In the genomic region with DNA sequence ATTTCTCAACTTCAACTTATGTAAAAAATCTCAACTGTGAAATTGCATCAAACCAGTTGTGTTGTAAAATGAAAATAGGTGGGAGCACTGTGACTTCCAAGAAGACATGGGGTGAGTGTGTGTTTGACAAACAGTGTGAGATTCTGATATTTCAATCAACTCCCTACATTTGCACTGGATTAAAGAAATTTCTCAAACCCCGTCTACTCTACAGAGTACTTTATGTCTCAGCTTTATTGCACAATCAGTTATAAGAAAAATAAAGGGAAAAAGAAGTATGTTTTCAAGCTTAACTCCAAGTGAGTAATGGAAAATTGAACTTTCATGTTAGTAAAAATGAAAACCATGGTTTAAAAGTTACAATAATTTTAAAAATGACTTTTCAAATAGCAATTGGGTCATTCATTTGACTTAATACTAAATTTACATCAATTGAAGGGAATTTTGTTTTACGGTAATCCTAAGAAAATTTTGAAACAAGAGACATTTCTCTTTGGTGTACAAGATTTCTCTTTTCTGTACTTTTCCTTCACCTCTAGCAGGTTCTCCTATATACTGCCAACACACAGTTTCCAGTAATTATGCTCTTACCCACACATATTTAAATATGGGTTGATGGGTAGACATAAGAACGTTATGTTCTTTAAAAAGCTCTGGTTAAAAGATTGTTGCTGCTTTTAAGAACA, we compare ENCODE assay signal across 20 cellular contexts.
A peak's percentile ranks its signal among the peaks of the same experiment; 100 is the strongest.
DNase-seq lines count a peak whose midpoint lies in the region; ATAC-seq and TF ChIP-seq lines count a peak whose summit lies in the region.
"Had no signal": no experiment of that assay in that cellular context is flagged by ENCODE, and none has a peak within 500 bp of the region (broad histone marks: within the 10 kb centered on the region; RNA-seq: fewer than 3 reads in every experiment).

No MANE protein-coding gene starts in this region.

- intact Hi-C loops in Right ventricle myocardium superior (cut with DNase I): no loop called here
- intact Hi-C loops in heart right ventricle (cut with DNase I): no loop called here
- intact Hi-C loops in tibial artery (cut with DNase I; ENCODE audit: low total_unique reads): no loop called here

- H3K27me3 ChIP-seq in heart right ventricle: no peaks in the 10 kb centered on the region
- H3K27me3 ChIP-seq in iPS-20b (ENCODE audit: insufficient read depth, low read length): no peaks in the 10 kb centered on the region
- no peaks in the 10 kb centered on the region for H3K27me3 ChIP-seq in tibial artery
- H3K27me3 ChIP-seq: cardiac muscle cell had no signal

- CTCF ChIA-PET in RWPE1 (lab: Yijun Ruan, JAX): no interaction called here

- no peak overlapping the region for H3K4me3 Mint-ChIP-seq in activated naive CD8-positive, alpha-beta T cell treated with anti-CD3 and anti-CD28 coated beads for 36 hours
- H3K4me3 Mint-ChIP-seq: activated CD4-positive, alpha-beta memory T cell treated with anti-CD3 and anti-CD28 coated beads for 36 hours; memory B cell had no signal

- TF ChIP-seq CTCF in heart right ventricle (IDR thresholded peaks at IDR 0.05) (no peak), tibial artery (IDR thresholded peaks at IDR 0.05) (no peak), RWPE1 (conservative IDR thresholded peaks at IDR 0.05; ENCODE audit: low read depth) (no peak)

- H3K4me1 ChIP-seq in heart right ventricle (no peaks in the 10 kb centered on the region), iPS-20b (ENCODE audit: insufficient read depth, low read length) (peaks cover 41% of the 10 kb centered on the region), tibial artery (peaks cover 0 to 29% (median 5%) of the 10 kb centered on the region in 4 donors)
- H3K4me1 ChIP-seq: psoas muscle had no signal

- H3K9me3 ChIP-seq in heart right ventricle (peaks cover 0 to 10% (median 0%) of the 10 kb centered on the region in 11 donors), iPS-20b (ENCODE audit: insufficient read depth, low read depth, low read length) (no peaks in the 10 kb centered on the region), tibial artery (no peaks in the 10 kb centered on the region)

- peaks cover 67% of the 10 kb centered on the region for H3K27me3 Mint-ChIP-seq in activated naive CD8-positive, alpha-beta T cell treated with anti-CD3 and anti-CD28 coated beads for 36 hours

- H3K27ac ChIP-seq in heart right ventricle (no peak overlapping the region), iPS-20b (ENCODE audit: low read length) (no peak overlapping the region), tibial artery (peak overlapping the region; percentile 8 to 51), RWPE1 (no peak overlapping the region)
- H3K27ac ChIP-seq: cardiac muscle cell, psoas muscle, skin epidermis had no signal

- DNase-seq in Right ventricle myocardium superior: no peak
- DNase-seq in heart right ventricle: no peak
- DNase-seq in activated naive CD8-positive, alpha-beta T cell treated with anti-CD3 and anti-CD28 coated beads for 36 hours: no peak
- no peak for DNase-seq in tibial artery
- DNase-seq in DMS79 (lab: John Stamatoyannopoulos, UW): no peak
- no peak for DNase-seq in RWPE1 (ENCODE audit: low spot score)
- DNase-seq: ACHN; activated CD4-positive, alpha-beta memory T cell treated with anti-CD3 and anti-CD28 coated beads for 36 hours; Calu3; NCI-H187 treated with DMSO at 0.1 percent for 48 hours; NCI-H82; psoas muscle; SHP77; SW 1271; T1000 had no signal

- 69 to 76% methylated on average over 3 of the region's 3 CpGs for WGBS in heart right ventricle, 2 donors

- ATAC-seq in Right ventricle myocardium superior (ENCODE audit: poor library complexity): peak; percentile 65
- no peak for ATAC-seq in heart right ventricle
- ATAC-seq in GM21381 (IDR thresholded peaks at IDR 0.05; ENCODE audit: unreplicated experiment): no peak

- POLR2A ChIA-PET in RWPE1 (lab: Yijun Ruan, JAX; ENCODE audit: low non-redundant PET): no interaction called here

- peaks cover 21% of the 10 kb centered on the region for H3K4me1 Mint-ChIP-seq in activated naive CD8-positive, alpha-beta T cell treated with anti-CD3 and anti-CD28 coated beads for 36 hours

- H3K36me3 Mint-ChIP-seq in activated naive CD8-positive, alpha-beta T cell treated with anti-CD3 and anti-CD28 coated beads for 36 hours: no peaks in the 10 kb centered on the region
- H3K36me3 Mint-ChIP-seq: activated CD4-positive, alpha-beta memory T cell treated with anti-CD3 and anti-CD28 coated beads for 36 hours had no signal

- H3K36me3 ChIP-seq in heart right ventricle: no peaks in the 10 kb centered on the region
- H3K36me3 ChIP-seq in iPS-20b (ENCODE audit: insufficient read depth, low read depth, low read length): no peaks in the 10 kb centered on the region
- H3K36me3 ChIP-seq in tibial artery: no peaks in the 10 kb centered on the region
- H3K36me3 ChIP-seq: cardiac muscle cell had no signal

- peaks cover 2% of the 10 kb centered on the region for H3K9me3 Mint-ChIP-seq in activated naive CD8-positive, alpha-beta T cell treated with anti-CD3 and anti-CD28 coated beads for 36 hours

- peak overlapping the region; percentile 43; the same call in 1 of the 2 replicates for H3K9ac ChIP-seq in iPS-20b (ENCODE audit: low read depth, low read length)

- H3K4me3 ChIP-seq in heart right ventricle (no peak overlapping the region), iPS-20b (ENCODE audit: low read length) (peak overlapping the region; percentile 36; the same call in 1 of the 2 replicates), tibial artery (no peak overlapping the region)
- H3K4me3 ChIP-seq: cardiac muscle cell, psoas muscle, skin epidermis had no signal

- peak overlapping the region; percentile 58 for H3K27ac Mint-ChIP-seq in activated naive CD8-positive, alpha-beta T cell treated with anti-CD3 and anti-CD28 coated beads for 36 hours
- H3K27ac Mint-ChIP-seq: activated CD4-positive, alpha-beta memory T cell treated with anti-CD3 and anti-CD28 coated beads for 36 hours; memory B cell had no signal

Comparison
In these comparisons a context has a peak if more than half of its experiments do, and no peak if none do; other contexts are left out.
1. H3K27ac ChIP-seq: peak in tibial artery (2 of 2); none in heart right ventricle (0 of 10), iPS-20b (single experiment) and RWPE1 (single experiment).